Comparison of ENCODE assay signal across 22 cellular contexts in the genomic region with DNA sequence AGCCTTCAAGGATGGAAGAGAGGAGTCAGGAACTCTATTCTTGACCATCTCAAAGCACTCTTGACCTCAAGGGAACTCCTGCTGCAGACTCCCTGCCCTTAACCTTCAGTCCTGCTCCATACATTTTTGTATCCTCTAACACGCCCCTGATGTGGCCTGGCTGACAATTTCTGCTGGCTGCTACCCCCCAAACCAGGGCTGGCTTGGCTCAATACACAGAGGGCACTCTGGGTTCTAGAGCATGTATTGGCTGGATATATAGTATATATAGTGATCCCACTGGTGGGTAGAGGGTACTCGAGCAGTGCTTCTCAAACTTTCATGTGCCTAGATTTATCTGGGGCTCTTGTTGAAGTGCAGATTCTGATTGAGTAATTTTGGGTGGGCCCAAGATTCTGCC.
"Had no signal": no experiment of that assay in that cellular context is flagged by ENCODE, and none has a peak within 500 bp of the region (broad histone marks: within the 10 kb centered on the region; RNA-seq: fewer than 3 reads in every experiment).

No MANE protein-coding gene starts in this region.

- H3K4me3 ChIP-seq: body of pancreas, dorsolateral prefrontal cortex, gastrocnemius medialis, mucosa of descending colon, SK-N-MC, spleen, transverse colon had no signal

- H3K36me3 Mint-ChIP-seq: activated naive CD8-positive, alpha-beta T cell treated with anti-CD3 and anti-CD28 coated beads for 36 hours had no signal

- H3K27ac ChIP-seq: body of pancreas, dorsolateral prefrontal cortex, gastrocnemius medialis, SK-N-MC, spleen had no signal

- ATAC-seq: activated CD8-positive, alpha-beta T cell treated with anti-CD3 and anti-CD28 coated beads, Interleukin-2, amount 10 ng/mL, durations not matched to agents 7 days and 5 days; activated T-helper 17 cell treated with anti-CD3 and anti-CD28 coated beads, Interleukin-2, amount 50 U/mL, for 72 hours; effector memory CD8-positive, alpha-beta T cell; esophagus mucosa had no signal

- H3K4me3 Mint-ChIP-seq: activated CD8-positive, alpha-beta T cell treated with anti-CD3 and anti-CD28 coated beads, Interleukin-2, amount 10 ng/mL, durations not matched to agents 7 days and 5 days; activated naive CD8-positive, alpha-beta T cell treated with anti-CD3 and anti-CD28 coated beads for 36 hours; activated T-cell treated with anti-CD3 and anti-CD28 coated beads, Interleukin-2, amount 50 U/mL, for 24 hours; activated T-helper 17 cell treated with anti-CD3 and anti-CD28 coated beads, Interleukin-2, amount 50 U/mL, for 72 hours; effector memory CD8-positive, alpha-beta T cell had no signal

- DNase-seq: activated CD4-positive, alpha-beta T cell treated with anti-CD3 and anti-CD28 coated beads, Interleukin-2, amount 50 U/mL, for 1 hour; activated CD4-positive, CD25-positive, alpha-beta regulatory T cell treated with anti-CD3 and anti-CD28 coated beads, Interleukin-2, amount 50 U/mL, for 72 hours; activated CD8-positive, alpha-beta T cell treated with anti-CD3 and anti-CD28 coated beads, Interleukin-2, amount 10 ng/mL, durations not matched to agents 7 days and 5 days; activated naive CD4-positive, alpha-beta T cell; activated naive CD8-positive, alpha-beta T cell treated with anti-CD3 and anti-CD28 coated beads for 36 hours; activated T-cell treated with anti-CD3 and anti-CD28 coated beads, Interleukin-2, amount 50 U/mL, for 24 hours; central memory CD4-positive, alpha-beta T cell; effector memory CD8-positive, alpha-beta T cell; naive B cell; spleen; stimulated activated CD4-positive, alpha-beta T cell treated with anti-CD3 and anti-CD28 coated beads, Interleukin-4, amount 100 ng/mL, for 1 hour; stimulated activated naive CD4-positive, alpha-beta T cell treated with Interleukin-2 at 50 U/mL for 16 hours; transverse colon had no signal

- FAIRE-seq: endothelial cell of umbilical vein, urothelium cell line had no signal

- H3K4me1 Mint-ChIP-seq: activated naive CD8-positive, alpha-beta T cell treated with anti-CD3 and anti-CD28 coated beads for 36 hours; naive B cell had no signal

- H3K27me3 ChIP-seq: body of pancreas, dorsolateral prefrontal cortex, gastrocnemius medialis, transverse colon had no signal

- H3K9me3 Mint-ChIP-seq: activated T-cell treated with anti-CD3 and anti-CD28 coated beads, Interleukin-2, amount 50 U/mL, for 24 hours; activated T-helper 17 cell treated with anti-CD3 and anti-CD28 coated beads, Interleukin-2, amount 50 U/mL, for 72 hours; effector memory CD8-positive, alpha-beta T cell had no signal

- H3K9me3 ChIP-seq: body of pancreas, gastrocnemius medialis, mucosa of descending colon, spleen, transverse colon had no signal

- H3K4me1 ChIP-seq: spleen had no signal

- H3K27ac Mint-ChIP-seq: activated CD8-positive, alpha-beta T cell treated with anti-CD3 and anti-CD28 coated beads, Interleukin-2, amount 10 ng/mL, durations not matched to agents 7 days and 5 days; activated naive CD8-positive, alpha-beta T cell treated with anti-CD3 and anti-CD28 coated beads for 36 hours; activated T-cell treated with anti-CD3 and anti-CD28 coated beads, Interleukin-2, amount 50 U/mL, for 24 hours; activated T-helper 17 cell treated with anti-CD3 and anti-CD28 coated beads, Interleukin-2, amount 50 U/mL, for 72 hours; effector memory CD8-positive, alpha-beta T cell; naive B cell had no signal

- H3K36me3 ChIP-seq: gastrocnemius medialis, spleen, transverse colon had no signal
